1 cellular context compared by ENCODE assay signal in genomic region chr7:100803398-100804161, GRCh38.
TF ChIP-seq lines count a peak whose summit lies in the region.

No MANE protein-coding gene starts in this region.

TF ChIP-seq in K562, 482 proteins besides CTCF, POLR2A, EP300 and RAD21 (continued from another document):
- TF ChIP-seq ARID3B (CRISPR knock-in tag; IDR thresholded peaks at IDR 0.05; ENCODE audit: borderline replicate concordance) (no peak), ZBTB9 (CRISPR knock-in tag; IDR thresholded peaks at IDR 0.05) (no peak), RFX5 (IDR thresholded peaks at IDR 0.05; ENCODE audit: low read depth, low read length) (peak; percentile 97), POLR2AphosphoS5 (IDR thresholded peaks at IDR 0.05; ENCODE audit: control insufficient read depth, insufficient read depth, low read depth, low read length) (peak; percentile 26; the same call in 1 of the 2 replicates), PPARD (CRISPR knock-in tag; IDR thresholded peaks at IDR 0.05) (no peak), E2F1 (CRISPR knock-in tag; IDR thresholded peaks at IDR 0.05) (no peak), ZNF436 (CRISPR knock-in tag; IDR thresholded peaks at IDR 0.05) (no peak), NUFIP1 (IDR thresholded peaks at IDR 0.05; ENCODE audit: partially characterized antibody) (no peak), CEBPG (CRISPR knock-in tag; IDR thresholded peaks at IDR 0.05) (no peak), CEBPG (tag; conservative IDR thresholded peaks at IDR 0.05 in 1 of 2, IDR thresholded peaks at IDR 0.05 in 1 of 2) (no peak), CREB5 (CRISPR knock-in tag; IDR thresholded peaks at IDR 0.05) (no peak), ZNF124 (CRISPR knock-in tag; IDR thresholded peaks at IDR 0.05) (no peak), NCOA1 (IDR thresholded peaks at IDR 0.05; ENCODE audit: low read depth) (peak; percentile 42; the same call in 1 of the 2 replicates), FOXJ3 (CRISPR knock-in tag; IDR thresholded peaks at IDR 0.05) (no peak), ZNF511 (CRISPR knock-in tag; IDR thresholded peaks at IDR 0.05) (no peak), PATZ1 (CRISPR knock-in tag; IDR thresholded peaks at IDR 0.05; ENCODE audit: borderline replicate concordance) (no peak), TRIM28 (IDR thresholded peaks at IDR 0.05) (no peak), MTA3 (IDR thresholded peaks at IDR 0.05; ENCODE audit: borderline replicate concordance) (no peak), HMG20A (CRISPR knock-in tag; conservative IDR thresholded peaks at IDR 0.05) (no peak), STAT5A (IDR thresholded peaks at IDR 0.05; ENCODE audit: borderline replicate concordance, low read length) (no peak), OTX1 (CRISPR knock-in tag; IDR thresholded peaks at IDR 0.05) (peak; percentile 20; the same call in 1 of the 2 replicates), NCOA6 (IDR thresholded peaks at IDR 0.05) (no peak), SIRT6 (IDR thresholded peaks at IDR 0.05; ENCODE audit: low read depth, low read length) (no peak), SMARCA4 (IDR thresholded peaks at IDR 0.05) (peak; percentile 77), CBX5 (IDR thresholded peaks at IDR 0.05; ENCODE audit: borderline replicate concordance, low read depth) (no peak), ELF1 (tag; IDR thresholded peaks at IDR 0.05) (no peak), TRIM25 (IDR thresholded peaks at IDR 0.05; ENCODE audit: borderline replicate concordance) (no peak), NFATC3 (IDR thresholded peaks at IDR 0.05) (no peak), ELK3 (CRISPR knock-in tag; IDR thresholded peaks at IDR 0.05) (no peak), POLR2G (IDR thresholded peaks at IDR 0.05; ENCODE audit: low read depth, low read length) (peak; percentile 56), ZNF23 (CRISPR knock-in tag; IDR thresholded peaks at IDR 0.05) (no peak), CTBP1 (IDR thresholded peaks at IDR 0.05; ENCODE audit: borderline replicate concordance) (peak; percentile 33; the same call in 1 of the 2 replicates), STAT5B (CRISPR knock-in tag; IDR thresholded peaks at IDR 0.05) (no peak), DLX4 (CRISPR knock-in tag; IDR thresholded peaks at IDR 0.05) (no peak), GTF2B (IDR thresholded peaks at IDR 0.05; ENCODE audit: extremely low read depth, insufficient read length) (no peak)
